In genomic region chr1:58316141-58316540, GRCh38 we compare ENCODE assay signal across 7 cellular contexts.
"Had no signal": no experiment of that assay in that cellular context is flagged by ENCODE, and none has a peak within 500 bp of the region (broad histone marks: within the 10 kb centered on the region; RNA-seq: fewer than 3 reads in every experiment).

No MANE protein-coding gene starts in this region.

- H3K9ac ChIP-seq: GM23248 had no signal

- H3K36me3 ChIP-seq: HAP-1 had no signal

- H3K9me3 ChIP-seq: HAP-1 had no signal

- H3K4me1 ChIP-seq: HAP-1 had no signal

- H2AFZ ChIP-seq: GM23248 had no signal

- DNase-seq: GM23248, GOT3, H7, KBM-7 had no signal

- FAIRE-seq: HTR-8/SVneo had no signal

- ATAC-seq: HCT116 had no signal

- H3K4me3 ChIP-seq: GM23248, HAP-1 had no signal

- H3K27ac ChIP-seq: GM23248 had no signal
